ENCODE assay signal across 8 cellular contexts in genomic region chr7:129122751-129123516, GRCh38. TPM values are rescaled to one million over a fixed set of nuclear protein-coding genes. Genes with fewer than 3 reads are reported as not detected.
DNase-seq lines count a peak whose midpoint lies in the region; ATAC-seq and TF ChIP-seq lines count a peak whose summit lies in the region.

No MANE protein-coding gene starts in this region.

- 80 to 90% methylated on average over 3 to 4 of the region's 4 CpGs for WGBS in body of pancreas, 2 donors

- no peak overlapping the region for H3K4me3 Mint-ChIP-seq in activated naive CD8-positive, alpha-beta T cell treated with anti-CD3 and anti-CD28 coated beads, Interleukin-2, amount 10 ng/mL, durations not matched to agents 7 days and 5 days
- no peak overlapping the region for H3K4me3 Mint-ChIP-seq in endothelial cell (ENCODE audit: unreplicated experiment)
- no peak overlapping the region for H3K4me3 Mint-ChIP-seq in CD8-positive, alpha-beta T cell

- no peak overlapping the region for H3K4me3 ChIP-seq in upper lobe of right lung
- no peak overlapping the region for H3K4me3 ChIP-seq in body of pancreas
- H3K4me3 ChIP-seq in CD8-positive, alpha-beta T cell (ENCODE audit: low read depth, low read length), result no peak overlapping the region

- TF ChIP-seq POLR2A in body of pancreas (IDR thresholded peaks at IDR 0.05), result no peak

- H3K36me3 ChIP-seq in upper lobe of right lung (no peaks in the 10 kb centered on the region), body of pancreas (replicated peaks in 1 of 2; ENCODE audit: insufficient read depth in 1 of 2, low read depth in 2 of 2) (no peaks in the 10 kb centered on the region)
- no peaks in the 10 kb centered on the region for H3K36me3 ChIP-seq in CD8-positive, alpha-beta T cell (ENCODE audit: insufficient read depth, low read length)

- H3K27me3 ChIP-seq in upper lobe of right lung (peaks cover 8% of the 10 kb centered on the region), body of pancreas (no peaks in the 10 kb centered on the region)
- no peaks in the 10 kb centered on the region for H3K27me3 ChIP-seq in CD8-positive, alpha-beta T cell (ENCODE audit: insufficient read depth, low read length)

- intact Hi-C loops in upper lobe of right lung (cut with DNase I) (no loop called here), body of pancreas (cut with DNase I) (no loop called here)
- intact Hi-C loops in CD8-positive, alpha-beta T cell (cut with DNase I, micrococcal nuclease), result no loop called here

- TF ChIP-seq CTCF in upper lobe of right lung (IDR thresholded peaks at IDR 0.05), result no peak
- no peak for TF ChIP-seq CTCF in endothelial cell (IDR thresholded peaks at IDR 0.05; ENCODE audit: unreplicated experiment)
- no peak for TF ChIP-seq CTCF in body of pancreas (IDR thresholded peaks at IDR 0.05)
- no peak for TF ChIP-seq CTCF in CD8-positive, alpha-beta T cell (IDR thresholded peaks at IDR 0.05)

- H3K36me3 Mint-ChIP-seq in activated naive CD8-positive, alpha-beta T cell treated with anti-CD3 and anti-CD28 coated beads, Interleukin-2, amount 10 ng/mL, durations not matched to agents 7 days and 5 days, result peaks cover 10% of the 10 kb centered on the region
- H3K36me3 Mint-ChIP-seq in endothelial cell (ENCODE audit: low read depth, unreplicated experiment), result peaks cover 11% of the 10 kb centered on the region
- H3K36me3 Mint-ChIP-seq in CD8-positive, alpha-beta T cell, result no peaks in the 10 kb centered on the region

- CTCF ChIA-PET in CD8-positive, alpha-beta T cell (lab: Charles Lee), result interaction anchor here (1.2 to 1.6 kb wide), 2 partner anchors 23 to 41 kb away, joined by 3 to 4 read pairs; no protein-coding TSS in a partner anchor

- H3K9me3 Mint-ChIP-seq in activated naive CD8-positive, alpha-beta T cell treated with anti-CD3 and anti-CD28 coated beads, Interleukin-2, amount 10 ng/mL, durations not matched to agents 7 days and 5 days, result peaks cover 11% of the 10 kb centered on the region
- no peaks in the 10 kb centered on the region for H3K9me3 Mint-ChIP-seq in endothelial cell (ENCODE audit: unreplicated experiment)
- H3K9me3 Mint-ChIP-seq in CD8-positive, alpha-beta T cell, result peaks cover 3% of the 10 kb centered on the region

- H3K9me3 ChIP-seq in upper lobe of right lung (peaks cover 6% of the 10 kb centered on the region), body of pancreas (no peaks in the 10 kb centered on the region)
- H3K9me3 ChIP-seq in CD8-positive, alpha-beta T cell (ENCODE audit: low read length), result no peaks in the 10 kb centered on the region

- peak overlapping the region; percentile 52 for H3K27ac Mint-ChIP-seq in activated naive CD8-positive, alpha-beta T cell treated with anti-CD3 and anti-CD28 coated beads, Interleukin-2, amount 10 ng/mL, durations not matched to agents 7 days and 5 days
- no peak overlapping the region for H3K27ac Mint-ChIP-seq in endothelial cell (ENCODE audit: unreplicated experiment)
- H3K27ac Mint-ChIP-seq in CD8-positive, alpha-beta T cell, result no peak overlapping the region

- POLR2A ChIA-PET in activated naive CD8-positive, alpha-beta T cell treated with anti-CD3 and anti-CD28 coated beads, Interleukin-2, amount 10 ng/mL, durations not matched to agents 7 days and 5 days (lab: Charles Lee), result no interaction called here
- POLR2A ChIA-PET in CD8-positive, alpha-beta T cell (lab: Charles Lee), result no interaction called here

- H3K4me1 ChIP-seq in upper lobe of right lung, result no peaks in the 10 kb centered on the region
- no peaks in the 10 kb centered on the region for H3K4me1 ChIP-seq in body of pancreas
- H3K4me1 ChIP-seq in CD8-positive, alpha-beta T cell (ENCODE audit: insufficient read depth, low read length), result no peaks in the 10 kb centered on the region

- peak; percentile 52 for ATAC-seq in GM19467 (IDR thresholded peaks at IDR 0.05; ENCODE audit: unreplicated experiment)
- peak; percentile 70 for ATAC-seq in HG03460 (IDR thresholded peaks at IDR 0.05; ENCODE audit: unreplicated experiment)
- peak; percentile 26 for ATAC-seq in activated naive CD8-positive, alpha-beta T cell treated with anti-CD3 and anti-CD28 coated beads, Interleukin-2, amount 10 ng/mL, durations not matched to agents 7 days and 5 days (ENCODE audit: low read depth)
- ATAC-seq in upper lobe of right lung, result peak; percentile 53
- ATAC-seq in body of pancreas, result no peak
- no peak for ATAC-seq in CD8-positive, alpha-beta T cell

- H3K27ac ChIP-seq in upper lobe of right lung (no peak overlapping the region), body of pancreas (no peak overlapping the region)
- H3K27ac ChIP-seq in CD8-positive, alpha-beta T cell (ENCODE audit: low read depth, low read length), result no peak overlapping the region

- DNase-seq in GDM1 (lab: John Stamatoyannopoulos, UW) (peak; percentile 27), upper lobe of right lung (no peak), endothelial cell (ENCODE audit: low spot score) (no peak), body of pancreas (no peak)
- DNase-seq in activated naive CD8-positive, alpha-beta T cell treated with anti-CD3 and anti-CD28 coated beads, Interleukin-2, amount 10 ng/mL, durations not matched to agents 7 days and 5 days, result no peak
- no peak for DNase-seq in CD8-positive, alpha-beta T cell

- peaks cover 8% of the 10 kb centered on the region for H3K4me1 Mint-ChIP-seq in activated naive CD8-positive, alpha-beta T cell treated with anti-CD3 and anti-CD28 coated beads, Interleukin-2, amount 10 ng/mL, durations not matched to agents 7 days and 5 days
- H3K4me1 Mint-ChIP-seq in endothelial cell (ENCODE audit: unreplicated experiment), result no peaks in the 10 kb centered on the region
- peaks cover 9% of the 10 kb centered on the region for H3K4me1 Mint-ChIP-seq in CD8-positive, alpha-beta T cell (ENCODE audit: low read depth)

- H3K27me3 Mint-ChIP-seq in activated naive CD8-positive, alpha-beta T cell treated with anti-CD3 and anti-CD28 coated beads, Interleukin-2, amount 10 ng/mL, durations not matched to agents 7 days and 5 days, result peaks cover 3% of the 10 kb centered on the region
- H3K27me3 Mint-ChIP-seq in endothelial cell (ENCODE audit: unreplicated experiment), result peaks cover 4% of the 10 kb centered on the region
- no peaks in the 10 kb centered on the region for H3K27me3 Mint-ChIP-seq in CD8-positive, alpha-beta T cell (ENCODE audit: low read depth)

RNA-seq across cellular contexts. Expression of gene TSPAN33, which starts 21.6 kb away (rescaled TPM):
- total RNA-seq in activated naive CD8-positive, alpha-beta T cell treated with anti-CD3 and anti-CD28 coated beads, Interleukin-2, amount 10 ng/mL, durations not matched to agents 7 days and 5 days, result 10 to 100 TPM in 1 of 2 experiments, 1 to 10 TPM in 1; 9.5 to 10.0 TPM
- total RNA-seq in upper lobe of right lung (6.2 TPM), endothelial cell (ENCODE audit: unreplicated experiment) (1.8 TPM), body of pancreas (10 to 100 TPM; 12.5 to 17.1 TPM)
- 1 to 10 TPM; 4.7 to 5.6 TPM for total RNA-seq in CD8-positive, alpha-beta T cell

Comparison
In these comparisons a context has a peak if more than half of its experiments do, and no peak if none do; other contexts are left out.
1. ATAC-seq: peak in GM19467 (single experiment), HG03460 (single experiment), activated naive CD8-positive, alpha-beta T cell treated with anti-CD3 and anti-CD28 coated beads, Interleukin-2, amount 10 ng/mL, durations not matched to agents 7 days and 5 days (single experiment) and upper lobe of right lung (single experiment); none in body of pancreas (single experiment) and CD8-positive, alpha-beta T cell (single experiment).